ENCODE assay signal across 8 cellular contexts in the genomic region with DNA sequence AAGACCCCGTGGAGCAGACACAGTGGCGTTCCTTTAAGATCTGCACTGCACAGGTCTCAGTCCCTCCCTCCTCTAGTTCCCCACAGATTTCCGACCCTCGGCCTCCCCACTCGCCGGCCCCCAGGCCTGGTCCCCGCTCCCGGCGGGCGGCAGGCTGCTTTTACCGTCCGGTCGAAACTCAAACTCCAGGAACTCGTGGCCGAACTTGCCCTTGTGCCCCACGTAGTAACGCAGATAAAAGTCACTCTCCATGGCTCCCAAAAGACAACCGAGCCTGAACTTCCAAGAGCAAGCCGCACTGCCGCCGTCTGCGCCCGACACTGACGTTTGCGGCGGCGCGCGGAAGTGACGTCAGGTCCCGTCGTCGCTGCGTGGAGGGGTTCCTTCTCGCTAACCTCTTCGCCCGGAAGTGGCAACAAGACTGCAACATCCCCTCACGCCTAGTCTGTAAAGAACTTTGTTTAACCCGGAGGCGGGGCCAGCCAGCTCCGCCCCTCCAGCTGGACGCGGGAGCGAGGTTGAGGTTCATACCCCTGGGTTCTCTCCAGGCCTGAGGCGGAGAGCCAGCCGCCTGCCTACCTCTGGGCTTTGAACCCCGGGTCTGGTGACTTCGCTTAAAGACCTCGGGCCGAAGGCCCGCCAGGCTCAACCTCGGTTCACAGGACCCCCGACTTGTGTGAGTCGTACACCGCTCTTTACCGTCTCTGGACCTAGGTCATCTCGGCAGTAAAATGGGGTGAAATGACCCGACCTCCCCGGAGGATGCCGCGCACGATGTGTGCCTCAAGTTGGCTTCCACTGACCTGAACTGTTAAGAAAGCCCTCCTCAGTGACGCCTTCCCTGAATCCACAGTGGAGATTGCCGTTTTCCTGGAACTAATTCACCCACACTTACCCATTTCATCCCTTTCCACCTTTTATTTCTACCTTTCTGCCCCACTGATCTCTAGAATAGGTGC. TPM values are rescaled to one million over a fixed set of nuclear protein-coding genes. Genes with fewer than 3 reads are reported as not detected.
DNase-seq lines count a peak whose midpoint lies in the region; ATAC-seq and TF ChIP-seq lines count a peak whose summit lies in the region.

A gene (minus strand): TSS at position 322 of the 959 bp plus-strand sequence. CDS start 70 bp downstream, at position 252.

- peaks cover 30% of the 10 kb centered on the region for H3K4me1 Mint-ChIP-seq in activated T-cell treated with anti-CD3 and anti-CD28 coated beads, Interleukin-2, amount 50 U/mL, for 4 hours (ENCODE audit: low read depth)

- peaks cover 16% of the 10 kb centered on the region for H3K4me1 ChIP-seq in Panc1 (ENCODE audit: control insufficient read depth, insufficient read depth, low read length)
- H3K4me1 ChIP-seq in esophagus (ENCODE audit: control insufficient read depth in 2 of 2, insufficient read depth in 2 of 2, low read length in 1 of 2) = peaks cover 0 to 3% of the 10 kb centered on the region in 2 donors
- peaks cover 21% of the 10 kb centered on the region for H3K4me1 ChIP-seq in muscle layer of colon (ENCODE audit: insufficient read depth, low read length)

- peak within 1 kb of the TSS; percentile 98 for H3K4me3 Mint-ChIP-seq in activated T-cell treated with anti-CD3 and anti-CD28 coated beads, Interleukin-2, amount 50 U/mL, for 4 hours

- in situ Hi-C loops in Panc1 (cut with HindIII; ENCODE audit: low pct_unique_long_range_greater_than_20kb, low sequenced_read_pairs) = no loop called here

- H3K36me3 ChIP-seq in Panc1 (ENCODE audit: control insufficient read depth, insufficient read depth, low read length) = peaks cover 8% of the 10 kb centered on the region; the same call in 1 of the 2 replicates
- H3K36me3 ChIP-seq in esophagus (ENCODE audit: control insufficient read depth in 2 of 2, insufficient read depth in 2 of 2, low read length in 1 of 2) = peaks cover 5 to 6% of the 10 kb centered on the region in 2 donors
- peaks cover 28% of the 10 kb centered on the region for H3K36me3 ChIP-seq in muscle layer of colon (ENCODE audit: insufficient read depth, low read length)

- intact Hi-C loops in Panc1 (cut with micrococcal nuclease; ENCODE audit: unreplicated experiment) = no loop called here

- H3K9me3 Mint-ChIP-seq in activated T-cell treated with anti-CD3 and anti-CD28 coated beads, Interleukin-2, amount 50 U/mL, for 4 hours = no peaks in the 10 kb centered on the region

- peak within 1 kb of the TSS; percentile 99 for H3K9ac ChIP-seq in muscle layer of colon (ENCODE audit: low read length)

- CTCF ChIA-PET in Panc1 (lab: Charles Lee) = no interaction called here

- ATAC-seq in GM21723 (IDR thresholded peaks at IDR 0.05; ENCODE audit: unreplicated experiment) = peak; percentile 94
- ATAC-seq in Panc1 = peak; percentile 99
- ATAC-seq in activated T-cell treated with anti-CD3 and anti-CD28 coated beads, Interleukin-2, amount 50 U/mL, for 4 hours = peak; percentile 98

- H3K9me3 ChIP-seq in Panc1 (ENCODE audit: control insufficient read depth, insufficient read depth, low read depth, low read length) (no peaks in the 10 kb centered on the region), esophagus (ENCODE audit: control insufficient read depth in 2 of 2, insufficient read depth in 1 of 2, low read depth in 1 of 2, low read length in 1 of 2) (no peaks in the 10 kb centered on the region), muscle layer of colon (ENCODE audit: low read length) (no peaks in the 10 kb centered on the region)

- POLR2A ChIA-PET in Panc1 (lab: Charles Lee) = interaction anchor here (0.7 kb wide), 1 partner anchor 258 kb away, joined by 13 read pairs; no protein-coding TSS in a partner anchor

- H3K36me3 Mint-ChIP-seq in activated T-cell treated with anti-CD3 and anti-CD28 coated beads, Interleukin-2, amount 50 U/mL, for 4 hours (ENCODE audit: insufficient read depth) = peaks cover 27% of the 10 kb centered on the region

- 6% methylated on average over 64 of the region's 64 CpGs for WGBS in esophagus, 2 donors

- DNase-seq in DMS53 (lab: John Stamatoyannopoulos, UW) (peak; percentile 100), KG1 (lab: John Stamatoyannopoulos, UW) (peak; percentile 92), Panc1 (ENCODE audit: low read depth, low spot score) (peak; percentile 82)
- peak; percentile 94 for DNase-seq in activated T-cell treated with anti-CD3 and anti-CD28 coated beads, Interleukin-2, amount 50 U/mL, for 4 hours
- peak; percentile 97 for DNase-seq in stimulated activated CD8-positive, alpha-beta memory T cell treated with anti-CD3 and anti-CD28 coated beads, Interleukin-7, amount 100 ng/mL, for 24 hours (ENCODE audit: low read depth)

- H3K4me3 ChIP-seq in Panc1 (ENCODE audit: low read depth in 2 of 2, low read length in 2 of 2) = peak within 1 kb of the TSS; percentile 82 to 83
- H3K4me3 ChIP-seq in esophagus (ENCODE audit: low read depth in 1 of 2, low read length in 2 of 2) = peak within 1 kb of the TSS; percentile 92 to 99
- peak within 1 kb of the TSS; percentile 84 to 100 for H3K4me3 ChIP-seq in muscle layer of colon (ENCODE audit: low read depth in 1 of 2, low read length in 2 of 2)

- TF ChIP-seq CTCF in Panc1 (IDR thresholded peaks at IDR 0.05) = no peak

- TSS peak; percentile 98 for BruUV-seq in Panc1 (replicated peaks; lab: Mats Ljungman, UMichigan)

- H3K27ac ChIP-seq in Panc1 (ENCODE audit: low read length) = peak within 1 kb of the TSS; percentile 95
- H3K27ac ChIP-seq in esophagus (ENCODE audit: low read depth in 2 of 2, low read length in 1 of 2) = peak within 1 kb of the TSS; percentile 65 to 91
- peak within 1 kb of the TSS; percentile 86 for H3K27ac ChIP-seq in muscle layer of colon (ENCODE audit: low read depth, low read length)

- no peaks in the 10 kb centered on the region for H3K27me3 ChIP-seq in Panc1 (ENCODE audit: control insufficient read depth, insufficient read depth, low read length)
- H3K27me3 ChIP-seq in esophagus (ENCODE audit: control insufficient read depth in 1 of 2, insufficient read depth in 2 of 2, low read length in 2 of 2) = no peaks in the 10 kb centered on the region
- H3K27me3 ChIP-seq in muscle layer of colon (ENCODE audit: control insufficient read depth in 1 of 2, insufficient read depth in 2 of 2, low read length in 2 of 2) = no peaks in the 10 kb centered on the region

- no peaks in the 10 kb centered on the region for H3K27me3 Mint-ChIP-seq in activated T-cell treated with anti-CD3 and anti-CD28 coated beads, Interleukin-2, amount 50 U/mL, for 4 hours (ENCODE audit: low read depth)

RNA-seq across cellular contexts. Expression of the gene that starts here (rescaled TPM):
- total RNA-seq in Panc1 (2021; ENCODE audit: unreplicated experiment) = 63.8 TPM
- 66.0 TPM for polyA plus RNA-seq in Panc1 (2012; ENCODE audit: insufficient read length)
- total RNA-seq in activated T-cell treated with anti-CD3 and anti-CD28 coated beads, Interleukin-2, amount 50 U/mL, for 4 hours = 100 to 1,000 TPM; 147 to 157 (median 157) TPM
- polyA plus RNA-seq in esophagus = 100 to 1,000 TPM in 1 of 2 donors, 10 to 100 TPM in 1; 77.0 to 117 TPM

Comparison
In these comparisons a context has a peak if more than half of its experiments do, and no peak if none do; other contexts are left out.
1. Peak in every context shown above with its lines: DNase-seq, ATAC-seq, H3K4me3 ChIP-seq and H3K27ac ChIP-seq.